33 cellular contexts compared by ENCODE assay signal in the genomic region with DNA sequence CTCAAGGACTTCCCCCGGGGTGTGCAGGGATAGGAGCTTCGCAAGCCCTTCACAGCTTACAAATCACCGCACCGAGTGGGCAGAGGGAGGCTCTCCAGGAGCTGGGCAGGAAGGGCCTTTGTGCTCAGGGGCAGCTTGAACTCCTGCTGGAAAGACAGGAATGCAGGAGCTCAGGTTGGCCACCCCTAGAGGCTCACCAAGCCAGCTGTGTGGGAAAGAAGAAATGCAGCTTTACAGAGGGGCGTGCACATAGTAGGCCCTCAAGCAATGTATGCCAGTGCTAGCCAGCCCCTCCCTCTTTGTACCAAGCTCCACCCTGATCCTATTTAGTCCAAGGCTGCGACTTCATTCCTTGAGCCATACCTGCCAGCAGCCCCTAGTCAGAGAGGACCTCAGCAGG. TPM values are rescaled to one million over a fixed set of nuclear protein-coding genes. Genes with fewer than 3 reads are reported as not detected.
"Had no signal": no experiment of that assay in that cellular context is flagged by ENCODE, and none has a peak within 500 bp of the region (broad histone marks: within the 10 kb centered on the region; RNA-seq: fewer than 3 reads in every experiment).

No MANE protein-coding gene starts in this region.

- DNase-seq: activated CD4-positive, alpha-beta memory T cell treated with anti-CD3 and anti-CD28 coated beads, Interleukin-2, amount 10 ng/mL, durations not matched to agents 7 days and 5 days; activated CD4-positive, alpha-beta T cell treated with anti-CD3 and anti-CD28 coated beads for 1 hour; activated CD4-positive, alpha-beta T cell treated with anti-CD3 and anti-CD28 coated beads for 4 hours; activated CD4-positive, alpha-beta T cell treated with anti-CD3 and anti-CD28 coated beads, Interleukin-2, amount 10 ng/mL, durations not matched to agents 7 days and 5 days; activated CD4-positive, alpha-beta T cell treated with anti-CD3 and anti-CD28 coated beads, Interleukin-2, amount 50 U/mL, for 4 hours; activated CD8-positive, alpha-beta memory T cell treated with anti-CD3 and anti-CD28 coated beads, Interleukin-2, amount 50 U/mL, for 48 hours; activated gamma-delta T cell; activated naive CD4-positive, alpha-beta T cell treated with anti-CD3 and anti-CD28 coated beads, Interleukin-2, amount 50 U/mL, for 16 hours; activated naive CD4-positive, alpha-beta T cell treated with Interleukin-2 at 50 U/mL for 16 hours; activated T-cell treated with anti-CD3 and anti-CD28 coated beads for 4 hours; activated T-cell treated with anti-CD3 and anti-CD28 coated beads, Interleukin-2, amount 50 U/mL, for 24 hours; activated T-cell treated with anti-CD3 and anti-CD28 coated beads, Interleukin-2, amount 50 U/mL, for 72 hours; amniotic stem cell; anterior cingulate cortex; brain microvascular endothelial cell; caudate nucleus; cortex of kidney; effector CD8-positive, alpha-beta T cell; esophagus squamous epithelium; T-helper 2 cell had no signal

- H3K27ac Mint-ChIP-seq: activated CD4-positive, alpha-beta memory T cell treated with anti-CD3 and anti-CD28 coated beads, Interleukin-2, amount 10 ng/mL, durations not matched to agents 7 days and 5 days; activated CD4-positive, alpha-beta T cell treated with anti-CD3 and anti-CD28 coated beads, Interleukin-2, amount 10 ng/mL, durations not matched to agents 7 days and 5 days; activated naive CD8-positive, alpha-beta T cell; activated T-cell treated with anti-CD3 and anti-CD28 coated beads, Interleukin-2, amount 50 U/mL, for 24 hours; activated T-cell treated with anti-CD3 and anti-CD28 coated beads, Interleukin-2, amount 50 U/mL, for 72 hours had no signal

- H3K36me3 ChIP-seq: brain microvascular endothelial cell, esophagus squamous epithelium had no signal

- ATAC-seq: activated T-cell treated with anti-CD3 and anti-CD28 coated beads, Interleukin-2, amount 50 U/mL, for 72 hours had no signal

- H3K27me3 ChIP-seq: brain microvascular endothelial cell, esophagus squamous epithelium had no signal

- H3K4me1 Mint-ChIP-seq: activated CD4-positive, alpha-beta memory T cell treated with anti-CD3 and anti-CD28 coated beads, Interleukin-2, amount 10 ng/mL, durations not matched to agents 7 days and 5 days; activated CD4-positive, alpha-beta T cell treated with anti-CD3 and anti-CD28 coated beads, Interleukin-2, amount 10 ng/mL, durations not matched to agents 7 days and 5 days had no signal

- H3K36me3 Mint-ChIP-seq: activated naive CD8-positive, alpha-beta T cell had no signal

- H3K4me3 Mint-ChIP-seq: activated CD4-positive, alpha-beta memory T cell treated with anti-CD3 and anti-CD28 coated beads, Interleukin-2, amount 10 ng/mL, durations not matched to agents 7 days and 5 days; activated CD4-positive, alpha-beta T cell treated with anti-CD3 and anti-CD28 coated beads, Interleukin-2, amount 10 ng/mL, durations not matched to agents 7 days and 5 days; activated naive CD8-positive, alpha-beta T cell; activated T-cell treated with anti-CD3 and anti-CD28 coated beads, Interleukin-2, amount 50 U/mL, for 24 hours; activated T-cell treated with anti-CD3 and anti-CD28 coated beads, Interleukin-2, amount 50 U/mL, for 72 hours had no signal

- H3K27me3 Mint-ChIP-seq: activated CD4-positive, alpha-beta T cell treated with anti-CD3 and anti-CD28 coated beads, Interleukin-2, amount 10 ng/mL, durations not matched to agents 7 days and 5 days; activated naive CD8-positive, alpha-beta T cell; activated T-cell treated with anti-CD3 and anti-CD28 coated beads, Interleukin-2, amount 50 U/mL, for 24 hours had no signal

- H3K4me3 ChIP-seq: esophagus squamous epithelium had no signal

- H3K9me3 Mint-ChIP-seq: activated CD4-positive, alpha-beta T cell treated with anti-CD3 and anti-CD28 coated beads, Interleukin-2, amount 10 ng/mL, durations not matched to agents 7 days and 5 days had no signal

- H3K27ac ChIP-seq: brain microvascular endothelial cell, epithelial cell of prostate, esophagus squamous epithelium had no signal

RNA-seq across cellular contexts. Expression of gene STRA8, which starts 26.1 kb away (rescaled TPM):
- total RNA-seq: activated CD4-positive, alpha-beta memory T cell treated with anti-CD3 and anti-CD28 coated beads, Interleukin-2, amount 10 ng/mL, durations not matched to agents 7 days and 5 days; activated CD4-positive, alpha-beta T cell treated with anti-CD3 and anti-CD28 coated beads, Interleukin-2, amount 10 ng/mL, durations not matched to agents 7 days and 5 days; activated T-cell treated with anti-CD3 and anti-CD28 coated beads, Interleukin-2, amount 50 U/mL, for 72 hours; astrocyte; bronchial epithelial cell; chondrocyte; dermis microvascular lymphatic vessel endothelial cell; endothelial cell of umbilical vein; esophagus squamous epithelium; fibroblast of lung; fibroblast of villous mesenchyme; frontal cortex; T-helper 1 cell treated with Interleukin-12 subunit alpha and Interleukin-12 subunit beta and Interleukin-4 antibody, amounts not matched to agents 30 ng/mL and 1 ng/mL, for 36 hours had no signal
- polyA plus RNA-seq: adipose tissue, endothelial cell of umbilical vein, esophagus, fibroblast of lung had no signal
